ENCODE assay signal across 19 cellular contexts in genomic region chr16:88279998-88280397, GRCh38.
A peak's percentile ranks its signal among the peaks of the same experiment; 100 is the strongest.
DNase-seq lines count a peak whose midpoint lies in the region; ATAC-seq and TF ChIP-seq lines count a peak whose summit lies in the region.
"Had no signal": no experiment of that assay in that cellular context is flagged by ENCODE, and none has a peak within 500 bp of the region (broad histone marks: within the 10 kb centered on the region; RNA-seq: fewer than 3 reads in every experiment).

No MANE protein-coding gene starts in this region.

- peaks cover 0 to 12% (median 0%) of the 10 kb centered on the region in 7 donors for H3K27me3 ChIP-seq in heart right ventricle
- peaks cover 0 to 6% of the 10 kb centered on the region in 2 experiments for H3K27me3 ChIP-seq in mesenchymal stem cell (ENCODE audit: control insufficient read depth in 1 of 2, insufficient read depth in 1 of 2, low read length in 2 of 2)
- no peaks in the 10 kb centered on the region for H3K27me3 ChIP-seq in osteoblast (ENCODE audit: insufficient read depth, low read length)
- peaks cover 0 to 16% (median 9%) of the 10 kb centered on the region in 3 donors for H3K27me3 ChIP-seq in gastrocnemius medialis
- H3K27me3 ChIP-seq: BLaER1 had no signal

- H4K91ac ChIP-seq in mesenchymal stem cell (ENCODE audit: low read length), result peak overlapping the region; percentile 11

- H3K79me1 ChIP-seq in mesenchymal stem cell (replicated peaks; ENCODE audit: low read length, poor library complexity, severe bottlenecking), result no peaks in the 10 kb centered on the region

- H3K14ac ChIP-seq in mesenchymal stem cell (ENCODE audit: low read length in 2 of 2), result no peak overlapping the region

- H2BK5ac ChIP-seq in mesenchymal stem cell (ENCODE audit: low read depth, low read length, poor library complexity, severe bottlenecking), result no peak overlapping the region

- H3K27me3 Mint-ChIP-seq in chondrocyte (ENCODE audit: low read depth), result no peaks in the 10 kb centered on the region

- no peak overlapping the region for H3K4ac ChIP-seq in mesenchymal stem cell (ENCODE audit: low read depth in 1 of 2, low read length in 2 of 2)

- H4K8ac ChIP-seq in mesenchymal stem cell (ENCODE audit: low read length), result no peak overlapping the region

- H3K4me1 ChIP-seq in heart right ventricle (peaks cover 0 to 7% (median 0%) of the 10 kb centered on the region in 9 donors), mesenchymal stem cell (ENCODE audit: control insufficient read depth, insufficient read depth, low read depth, low read length) (peaks cover 2% of the 10 kb centered on the region), osteoblast (ENCODE audit: insufficient read depth, low read length) (no peaks in the 10 kb centered on the region), gastrocnemius medialis (no peaks in the 10 kb centered on the region)

- no peaks in the 10 kb centered on the region for H3K9me3 Mint-ChIP-seq in chondrocyte (ENCODE audit: low read depth)
- H3K9me3 Mint-ChIP-seq: CD4-positive, alpha-beta memory T cell had no signal

- in situ Hi-C loops in gastrocnemius medialis (cut with MboI; ENCODE audit: low sequenced_read_pairs in 4 of 4), result no loop called here

- H4K20me1 ChIP-seq in osteoblast (ENCODE audit: insufficient read depth, low read length), result no peaks in the 10 kb centered on the region
- H4K20me1 ChIP-seq: BLaER1 had no signal

- H3K4me1 Mint-ChIP-seq in chondrocyte (ENCODE audit: low read depth), result peaks cover under 1% of the 10 kb centered on the region
- H3K4me1 Mint-ChIP-seq: CD14-positive monocyte; CD4-positive, alpha-beta memory T cell; GM23338 had no signal

- ATAC-seq in left cardiac atrium (no peak), heart right ventricle (no peak), GM18868 (IDR thresholded peaks at IDR 0.05; ENCODE audit: unreplicated experiment) (no peak), gastrocnemius medialis (no peak)
- ATAC-seq: GM23338, HCT116 had no signal

- TF ChIP-seq CTCF in heart right ventricle (IDR thresholded peaks at IDR 0.05) (no peak), chondrocyte (IDR thresholded peaks at IDR 0.05) (no peak), osteoblast (IDR thresholded peaks at IDR 0.05; ENCODE audit: extremely low read depth, low read depth, low read length) (no peak), gastrocnemius medialis (IDR thresholded peaks at IDR 0.05 in 4 of 5, conservative IDR thresholded peaks at IDR 0.05 in 1 of 5) (no peak)

- no peak overlapping the region for H2BK15ac ChIP-seq in mesenchymal stem cell (ENCODE audit: low read depth, poor library complexity, severe bottlenecking)

- H3K23ac ChIP-seq in mesenchymal stem cell (ENCODE audit: low read length in 2 of 2), result no peak overlapping the region

- H3K79me2 ChIP-seq in osteoblast (ENCODE audit: insufficient read depth, low read length), result no peaks in the 10 kb centered on the region

- no peak overlapping the region for H3K18ac ChIP-seq in mesenchymal stem cell (ENCODE audit: low read depth in 1 of 2, low read length in 2 of 2)

- H3K9me3 ChIP-seq in heart right ventricle (peaks cover 0 to 19% (median 0%) of the 10 kb centered on the region in 11 donors), mesenchymal stem cell (ENCODE audit: control insufficient read depth, low read length) (no peaks in the 10 kb centered on the region), osteoblast (ENCODE audit: low read depth, low read length) (peaks cover 2% of the 10 kb centered on the region), gastrocnemius medialis (no peaks in the 10 kb centered on the region)

- no peak overlapping the region for H2BK12ac ChIP-seq in mesenchymal stem cell (ENCODE audit: low read length in 2 of 2)

- H3K4me2 ChIP-seq in mesenchymal stem cell (ENCODE audit: low read length, poor library complexity, severe bottlenecking) (no peak overlapping the region), osteoblast (ENCODE audit: insufficient read depth, low read length) (no peak overlapping the region)
- H3K4me2 ChIP-seq: BLaER1, GM23338 had no signal

- intact Hi-C loops in left cardiac atrium (cut with DNase I), result no loop called here
- intact Hi-C loops in heart right ventricle (cut with DNase I), result no loop called here
- intact Hi-C loops in gastrocnemius medialis (cut with DNase I; ENCODE audit: low total_unique reads), result no loop called here

- H3K27ac ChIP-seq in heart right ventricle (no peak overlapping the region), mesenchymal stem cell (ENCODE audit: low read length, poor library complexity, severe bottlenecking) (no peak overlapping the region), osteoblast (ENCODE audit: low read depth, low read length) (no peak overlapping the region), gastrocnemius medialis (no peak overlapping the region)
- H3K27ac ChIP-seq: BLaER1, HL-60 had no signal

- DNase-seq in left cardiac atrium, result peak; percentile 2
- DNase-seq in heart right ventricle, result no peak
- peak; percentile 50 for DNase-seq in chondrocyte (ENCODE audit: low spot score)
- no peak for DNase-seq in mesenchymal stem cell
- DNase-seq in osteoblast (ENCODE audit: insufficient read length, low spot score, missing footprints), result no peak
- DNase-seq in gastrocnemius medialis, result no peak
- DNase-seq: 8988T; CD4-positive, alpha-beta memory T cell; DMS153; DMS79; GDM1; H7; HFFc6 had no signal

- no peak overlapping the region for H3K4me3 Mint-ChIP-seq in chondrocyte (ENCODE audit: unreplicated experiment)
- H3K4me3 Mint-ChIP-seq: CD14-positive monocyte; CD4-positive, alpha-beta memory T cell; GM23338; HFFc6 had no signal

- H2BK120ac ChIP-seq in mesenchymal stem cell (ENCODE audit: low read depth, low read length), result no peak overlapping the region

- no peak overlapping the region for H3K4me3 ChIP-seq in heart right ventricle
- no peak overlapping the region for H3K4me3 ChIP-seq in mesenchymal stem cell (ENCODE audit: insufficient read depth in 1 of 2, low read depth in 1 of 2, low read length in 2 of 2)
- no peak overlapping the region for H3K4me3 ChIP-seq in osteoblast (ENCODE audit: insufficient read depth, low read length)
- no peak overlapping the region for H3K4me3 ChIP-seq in gastrocnemius medialis
- H3K4me3 ChIP-seq: BLaER1, GM23338 had no signal

- WGBS in heart right ventricle, 2 donors, result 91 to 96% methylated on average over 18 of the region's 18 CpGs
- 94% methylated on average over 18 of the region's 18 CpGs for WGBS in mesenchymal stem cell

- no peak overlapping the region for H3K9ac ChIP-seq in mesenchymal stem cell (ENCODE audit: low read length)
- H3K9ac ChIP-seq: BLaER1 had no signal

- H2AFZ ChIP-seq in mesenchymal stem cell (ENCODE audit: low read depth, low read length) (no peak overlapping the region), osteoblast (ENCODE audit: low read length) (no peak overlapping the region)
- H2AFZ ChIP-seq: GM23338 had no signal

- H3K36me3 ChIP-seq in heart right ventricle (no peaks in the 10 kb centered on the region), mesenchymal stem cell (ENCODE audit: control insufficient read depth in 1 of 2, insufficient read depth in 2 of 2, low read depth in 1 of 2, low read length in 2 of 2) (no peaks in the 10 kb centered on the region), osteoblast (ENCODE audit: insufficient read depth, low read length) (no peaks in the 10 kb centered on the region), gastrocnemius medialis (no peaks in the 10 kb centered on the region)
- H3K36me3 ChIP-seq: BLaER1 had no signal

- H3K36me3 Mint-ChIP-seq in chondrocyte (ENCODE audit: low read depth), result peaks cover 2% of the 10 kb centered on the region
- H3K36me3 Mint-ChIP-seq: CD14-positive monocyte; CD4-positive, alpha-beta memory T cell had no signal

- no peak overlapping the region for H3K27ac Mint-ChIP-seq in chondrocyte (ENCODE audit: unreplicated experiment)
- H3K27ac Mint-ChIP-seq: CD14-positive monocyte; CD4-positive, alpha-beta memory T cell; GM23338; HFFc6 had no signal

- no peak overlapping the region for H2AK5ac ChIP-seq in mesenchymal stem cell (ENCODE audit: low read length, severe bottlenecking)

- TF ChIP-seq POLR2A in gastrocnemius medialis (IDR thresholded peaks at IDR 0.05), result no peak

Comparison
In these comparisons a context has a peak if more than half of its experiments do, and no peak if none do; other contexts are left out.
1. DNase-seq: peak in left cardiac atrium (single experiment) and chondrocyte (single experiment); none in heart right ventricle (0 of 2), mesenchymal stem cell (single experiment), osteoblast (single experiment) and gastrocnemius medialis (0 of 2).